1 cellular context compared by ENCODE assay signal in the genomic region with DNA sequence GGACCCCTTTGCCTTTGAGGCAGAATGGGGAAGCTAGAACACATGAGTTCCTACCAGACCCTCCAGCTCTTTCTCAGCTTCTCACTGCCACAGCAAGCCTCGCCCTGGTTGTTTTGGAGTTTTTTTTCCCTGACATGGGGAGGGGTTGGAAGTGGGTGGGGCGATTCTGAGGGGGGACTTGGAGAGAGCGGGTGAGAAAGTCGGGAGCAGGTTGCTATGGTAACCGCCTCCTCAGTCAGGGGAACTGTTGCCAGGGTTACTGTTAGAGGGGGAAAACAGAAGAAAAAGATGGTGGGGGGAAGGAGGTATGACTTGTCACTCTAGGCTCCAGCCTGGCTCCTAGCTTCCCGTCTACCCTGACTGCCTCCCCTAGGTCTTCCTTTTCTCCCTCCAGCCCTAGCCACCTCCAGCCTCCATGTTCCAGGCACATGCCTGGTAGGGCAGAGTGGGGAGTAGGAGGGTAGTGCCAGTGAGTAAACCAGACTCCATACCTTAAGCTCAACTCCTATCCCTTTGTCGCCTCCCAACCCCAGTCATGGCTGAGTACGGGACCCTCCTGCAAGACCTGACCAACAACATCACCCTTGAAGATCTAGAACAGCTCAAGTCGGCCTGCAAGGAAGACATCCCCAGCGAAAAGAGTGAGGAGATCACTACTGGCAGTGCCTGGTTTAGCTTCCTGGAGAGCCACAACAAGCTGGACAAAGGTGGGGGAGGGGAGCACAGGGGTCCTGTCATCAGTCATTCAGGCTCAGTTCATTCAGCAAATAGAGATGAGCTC.
A peak's percentile ranks its signal among the peaks of the same experiment; 100 is the strongest.
TF ChIP-seq lines count a peak whose summit lies in the region.

No MANE protein-coding gene starts in this region.

TF ChIP-seq in GM12878, 131 proteins besides CTCF, POLR2A, EP300 and RAD21:
- TF ChIP-seq STAT1 (conservative IDR thresholded peaks at IDR 0.05) (no peak), BMI1 (IDR thresholded peaks at IDR 0.05; ENCODE audit: borderline replicate concordance) (peak; percentile 64)
